18 cellular contexts compared by ENCODE assay signal in the genomic region with DNA sequence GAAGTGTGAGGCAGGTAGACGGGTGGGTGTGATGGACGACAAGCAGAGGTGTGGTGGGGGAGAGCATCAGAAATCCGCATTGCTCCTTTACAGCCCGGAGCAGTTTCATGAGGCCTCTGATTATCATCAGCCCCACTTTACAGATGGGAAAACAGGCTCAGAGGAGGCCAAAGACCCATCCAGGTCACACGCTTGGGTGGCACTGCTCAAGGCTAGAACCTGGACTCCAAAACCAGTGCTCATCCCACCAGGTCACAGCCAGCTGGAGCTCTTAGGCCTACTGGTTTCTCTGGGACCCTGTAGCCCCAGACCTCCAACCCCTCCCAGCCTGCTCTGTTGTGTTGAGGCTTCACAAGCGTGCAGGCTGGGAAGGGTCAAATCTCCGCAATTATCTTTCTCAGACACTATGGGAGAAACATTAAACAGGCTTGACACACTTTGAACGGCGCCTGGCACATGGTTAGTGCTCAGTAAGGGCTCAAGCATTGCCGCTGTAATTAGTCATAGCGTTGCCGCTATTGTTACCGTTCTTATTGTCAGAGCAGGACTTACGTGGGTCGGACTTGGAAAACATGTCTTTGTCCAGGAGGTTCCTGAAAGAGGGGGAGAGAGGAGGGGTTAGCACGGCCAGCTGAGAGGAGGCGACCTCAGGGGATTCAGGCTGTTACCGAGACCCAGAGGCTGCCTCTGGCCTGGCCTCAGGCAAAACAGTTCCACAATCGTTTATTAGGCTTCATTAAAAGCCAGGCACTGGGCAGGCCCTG. TPM values are rescaled to one million over a fixed set of nuclear protein-coding genes. Genes with fewer than 3 reads are reported as not detected.
DNase-seq lines count a peak whose midpoint lies in the region; ATAC-seq, FAIRE-seq and TF ChIP-seq lines count a peak whose summit lies in the region.
"Had no signal": no experiment of that assay in that cellular context is flagged by ENCODE, and none has a peak within 500 bp of the region (broad histone marks: within the 10 kb centered on the region; RNA-seq: fewer than 3 reads in every experiment).

No MANE protein-coding gene starts in this region.

- H3K27me3 ChIP-seq in HepG2 (ENCODE audit: control insufficient read depth in 1 of 2, insufficient read depth in 2 of 2, low read length in 2 of 2), result peaks cover 14 to 53% of the 10 kb centered on the region in 2 experiments; a peak in 4 of 5 replicates
- H3K27me3 ChIP-seq in stomach, result no peaks in the 10 kb centered on the region
- H3K27me3 ChIP-seq: Peyer's patch, sigmoid colon had no signal

- no peaks in the 10 kb centered on the region for H4K20me1 ChIP-seq in HepG2 (ENCODE audit: insufficient read depth, low read length)

- no peak overlapping the region for H3K27ac ChIP-seq in HepG2 (ENCODE audit: extremely low read length, insufficient read depth, low read length)
- H3K27ac ChIP-seq in stomach, result peak overlapping the region in 3 of 5 donors; percentile 41 to 48 (median 48)

- CTCF ChIA-PET in HepG2 (lab: Yijun Ruan, JAX; ENCODE audit: low intra/inter-chr PET ratio, low total read pairs), result no interaction called here

- H3K9me3 ChIP-seq in HepG2 (ENCODE audit: low read length) (no peaks in the 10 kb centered on the region), stomach (no peaks in the 10 kb centered on the region)
- H3K9me3 ChIP-seq: Peyer's patch, sigmoid colon had no signal

- peak overlapping the region; percentile 21; the same call in 1 of the 2 replicates for H3K4me2 ChIP-seq in HepG2 (ENCODE audit: low read depth, low read length)

- no peak overlapping the region for H3K9ac ChIP-seq in HepG2 (ENCODE audit: insufficient read depth, low read depth, low read length)

- WGBS in HepG2 (ENCODE audit: low lambda C conversion rate), result 48% methylated on average over 19 of the region's 19 CpGs
- WGBS in stomach, 5 donors, result 75 to 79% (median 78%) methylated on average over 19 of the region's 19 CpGs

- TF ChIP-seq EP300 in HepG2 (IDR thresholded peaks at IDR 0.05; ENCODE audit: low read depth in 2 of 2, low read length in 2 of 2), result no peak
- no peak for TF ChIP-seq EP300 in HepG2 (CRISPR knock-in tag; IDR thresholded peaks at IDR 0.05; ENCODE audit: borderline replicate concordance)
- TF ChIP-seq EP300 in stomach (IDR thresholded peaks at IDR 0.05), result no peak

- H3K79me2 ChIP-seq in HepG2 (ENCODE audit: insufficient read depth, low read length), result no peaks in the 10 kb centered on the region

- H3K4me3 ChIP-seq in HepG2 (replicated peaks in 1 of 3; ENCODE audit: insufficient read depth in 1 of 3, low read depth in 2 of 3, low read length in 3 of 3) (no peak overlapping the region), stomach (no peak overlapping the region)
- H3K4me3 ChIP-seq: GM12878, Peyer's patch, sigmoid colon had no signal

- no peak for TF ChIP-seq RAD21 in HepG2 (CRISPR knock-in tag; IDR thresholded peaks at IDR 0.05)

- TF ChIP-seq POLR2A in HepG2 (IDR thresholded peaks at IDR 0.05; ENCODE audit: insufficient read depth in 1 of 2, low read depth in 2 of 2, low read length in 2 of 2) (no peak), stomach (IDR thresholded peaks at IDR 0.05) (no peak)

- no peak for TF ChIP-seq CTCF in HepG2 (CRISPR knock-in tag; IDR thresholded peaks at IDR 0.05)
- TF ChIP-seq CTCF in stomach (IDR thresholded peaks at IDR 0.05), result no peak
- no peak for TF ChIP-seq CTCF in omental fat pad (IDR thresholded peaks at IDR 0.05)
- no peak for TF ChIP-seq CTCF in GM10266 (IDR thresholded peaks at IDR 0.05; ENCODE audit: control insufficient read depth, insufficient read depth, low read depth, missing control alignments)

- H2AFZ ChIP-seq in HepG2 (ENCODE audit: low read length), result no peak overlapping the region

- intact Hi-C loops in HepG2 (cut with micrococcal nuclease; ENCODE audit: unreplicated experiment), result no loop called here
- intact Hi-C loops in stomach (cut with DNase I; ENCODE audit: low total_unique reads), result no loop called here

- FAIRE-seq in HepG2 (lab: Jason Lieb, UNC), result no peak
- FAIRE-seq: GM12878, islet of Langerhans had no signal

- H3K36me3 ChIP-seq in HepG2 (replicated peaks in 1 of 2; ENCODE audit: control insufficient read depth in 1 of 2, insufficient read depth in 2 of 2, low read length in 2 of 2), result no peaks in the 10 kb centered on the region
- H3K36me3 ChIP-seq in stomach, result no peaks in the 10 kb centered on the region
- H3K36me3 ChIP-seq: Peyer's patch, sigmoid colon had no signal

- no TSS peak for BruUV-seq in HepG2 (replicated peaks; lab: Mats Ljungman, UMichigan)

- in situ Hi-C loops in HepG2 (cut with HindIII; ENCODE audit: extremely low pct_ligation_motif_present, low pct_unique_long_range_greater_than_20kb), result no loop called here

- POLR2A ChIA-PET in HepG2 (lab: Yijun Ruan, JAX), result no interaction called here

- DNase-seq in NCI-H2227 treated with DMSO at 0.1 percent for 48 hours (lab: John Stamatoyannopoulos, UW) (peak; percentile 25), dermis microvascular lymphatic vessel endothelial cell (ENCODE audit: low read depth in 2 of 2) (peak; percentile 20 to 99), HepG2 (ENCODE audit: low spot score) (no peak), stomach (no peak), omental fat pad (ENCODE audit: low spot score) (no peak), GM10266 (ENCODE audit: extremely low spot score) (no peak)
- no peak for DNase-seq in central memory CD4-positive, alpha-beta T cell
- DNase-seq: activated B cell treated with CpG ODN at 0.5 μM for 24 hours; activated naive CD8-positive, alpha-beta T cell treated with anti-CD3 and anti-CD28 coated beads, Interleukin-2, amount 10 ng/mL, durations not matched to agents 7 days and 5 days; foreskin melanocyte; MV-4-11; NCI-H510A; Peyer's patch; sigmoid colon; stimulated activated CD4-positive, alpha-beta T cell treated with anti-CD3 and anti-CD28 coated beads, Interleukin-4, amount 100 ng/mL, for 4 hours had no signal

- no peak for ATAC-seq in HepG2
- no peak for ATAC-seq in omental fat pad (ENCODE audit: low FRiP score)
- ATAC-seq: GM12878; stimulated activated memory B cell treated with anti-CD40 and anti-IgM and Interleukin-4, amounts not matched to agents 10 μg/mL and 1 μg/mL and 100 μg/mL, for 72 hours had no signal

- H3K4me1 ChIP-seq in HepG2 (ENCODE audit: insufficient read depth, low read length) (peaks cover 100% of the 10 kb centered on the region), stomach (peaks cover 0 to 12% (median 3%) of the 10 kb centered on the region in 4 donors)
- H3K4me1 ChIP-seq: Peyer's patch had no signal

RNA-seq across cellular contexts. Expression of a gene that starts 16.6 kb away (rescaled TPM):
- total RNA-seq in dermis microvascular lymphatic vessel endothelial cell, result 5.0 and 6.7 TPM in 2 replicates
- not detected in 2 replicates for total RNA-seq in HepG2 (2016; rRNA removed; fragmentation: Illumina TruSeq; extraction: Trizol)
- not detected in 2 replicates for total RNA-seq in HepG2 (2016; cell fraction: cytosol; rRNA removed; fragmentation: Illumina TruSeq; extraction: Trizol; ENCODE audit: low read depth)
- not detected in 2 replicates for total RNA-seq in HepG2 (2016; cell fraction: insoluble cytoplasmic fraction; rRNA removed; fragmentation: Illumina TruSeq; extraction: Trizol)
- total RNA-seq in HepG2 (2016; cell fraction: membrane; rRNA removed; fragmentation: Illumina TruSeq; extraction: Trizol), result not detected in 2 replicates
- not detected in 2 replicates for total RNA-seq in HepG2 (2016; cell fraction: nucleus; rRNA removed; fragmentation: Illumina TruSeq; extraction: Trizol)
- polyA plus RNA-seq in HepG2 (2011; rRNA removed), result 0.10 and 0.16 TPM in 2 replicates
- polyA plus RNA-seq in HepG2 (2011; cell fraction: cytosol; rRNA removed), result 0.15 TPM in 1 of 2 replicates, not detected in the other
- polyA plus RNA-seq in HepG2 (2011; cell fraction: nucleus; rRNA removed), result 0.36 and 0.40 TPM in 2 replicates
- polyA plus RNA-seq in HepG2 (2012), result 0.05 and 0.16 TPM in 2 replicates
- not detected in 2 replicates for polyA plus RNA-seq in HepG2 (2016; cell fraction: cytosol; fragmentation: Illumina TruSeq; extraction: Trizol; ENCODE audit: low read depth)
- not detected in 2 replicates for polyA plus RNA-seq in HepG2 (2016; cell fraction: insoluble cytoplasmic fraction; fragmentation: Illumina TruSeq; extraction: Trizol; ENCODE audit: low read depth)
- polyA plus RNA-seq in HepG2 (2016; cell fraction: membrane; fragmentation: Illumina TruSeq; extraction: Trizol; ENCODE audit: low read depth), result not detected in 2 replicates
- polyA plus RNA-seq in HepG2 (2016; cell fraction: nucleus; fragmentation: Illumina TruSeq; extraction: Trizol; ENCODE audit: insufficient read depth, low read depth), result not detected in 2 replicates
- polyA minus RNA-seq in HepG2 (2011; rRNA and poly(A)+ RNA removed; ENCODE audit: low replicate concordance), result 0.26 TPM in 1 of 2 replicates, not detected in the other
- polyA minus RNA-seq in HepG2 (2011; cell fraction: cytosol; rRNA and poly(A)+ RNA removed), result not detected in 2 replicates
- not detected in 2 replicates for polyA minus RNA-seq in HepG2 (2011; cell fraction: nucleus; rRNA and poly(A)+ RNA removed)
- 10 to 100 TPM in 2 of 5 donors, 1 to 10 TPM in 2, not detected in 1; 1.2 to 15.9 (median 6.7) TPM for total RNA-seq in stomach
- 1 to 10 TPM; 1.5 to 2.4 (median 1.7) TPM for polyA plus RNA-seq in stomach
- 10 to 100 TPM in 1 of 4 donors, 1 to 10 TPM in 2, under 1 TPM in 1; 0.47 to 20.3 (median 7.6) TPM for total RNA-seq in omental fat pad

RNA-seq across cellular contexts. Expression of a gene that starts 51.9 kb away (rescaled TPM):
- total RNA-seq in dermis microvascular lymphatic vessel endothelial cell (20.9 and 22.2 TPM in 2 replicates), HepG2 (2016; rRNA removed; fragmentation: Illumina TruSeq; extraction: Trizol) (144 and 202 TPM in 2 replicates), stomach (10 to 100 TPM in 2 of 5 donors, 1 to 10 TPM in 1, under 1 TPM in 1, not detected in 1; 0.87 to 19.6 (median 7.8) TPM), omental fat pad (10 to 100 TPM; 17.5 to 31.6 (median 20.9) TPM)
- 18.7 and 21.1 TPM in 2 replicates for total RNA-seq in HepG2 (2016; cell fraction: cytosol; rRNA removed; fragmentation: Illumina TruSeq; extraction: Trizol; ENCODE audit: low read depth)
- total RNA-seq in HepG2 (2016; cell fraction: insoluble cytoplasmic fraction; rRNA removed; fragmentation: Illumina TruSeq; extraction: Trizol), result 144 and 223 TPM in 2 replicates
- 75.0 TPM in 2 replicates for total RNA-seq in HepG2 (2016; cell fraction: membrane; rRNA removed; fragmentation: Illumina TruSeq; extraction: Trizol)
- total RNA-seq in HepG2 (2016; cell fraction: nucleus; rRNA removed; fragmentation: Illumina TruSeq; extraction: Trizol), result 60.3 and 65.1 TPM in 2 replicates
- polyA plus RNA-seq in HepG2 (2011; rRNA removed) (59.0 and 74.2 TPM in 2 replicates), stomach (10 to 100 TPM; 17.1 to 33.7 (median 18.4) TPM)
- 53.5 and 73.2 TPM in 2 replicates for polyA plus RNA-seq in HepG2 (2011; cell fraction: cytosol; rRNA removed)
- polyA plus RNA-seq in HepG2 (2011; cell fraction: nucleus; rRNA removed), result 9.9 and 13.8 TPM in 2 replicates
- polyA plus RNA-seq in HepG2 (2012), result 62.2 and 66.4 TPM in 2 replicates
- polyA plus RNA-seq in HepG2 (2016; cell fraction: cytosol; fragmentation: Illumina TruSeq; extraction: Trizol; ENCODE audit: low read depth), result 20.3 and 21.1 TPM in 2 replicates
- polyA plus RNA-seq in HepG2 (2016; cell fraction: insoluble cytoplasmic fraction; fragmentation: Illumina TruSeq; extraction: Trizol; ENCODE audit: low read depth), result 209 and 228 TPM in 2 replicates
- polyA plus RNA-seq in HepG2 (2016; cell fraction: membrane; fragmentation: Illumina TruSeq; extraction: Trizol; ENCODE audit: low read depth), result 57.0 and 58.9 TPM in 2 replicates
- polyA plus RNA-seq in HepG2 (2016; cell fraction: nucleus; fragmentation: Illumina TruSeq; extraction: Trizol; ENCODE audit: insufficient read depth, low read depth), result 73.7 and 81.3 TPM in 2 replicates
- polyA minus RNA-seq in HepG2 (2011; rRNA and poly(A)+ RNA removed; ENCODE audit: low replicate concordance), result 69.1 and 72.7 TPM in 2 replicates
- polyA minus RNA-seq in HepG2 (2011; cell fraction: cytosol; rRNA and poly(A)+ RNA removed), result 31.7 and 39.2 TPM in 2 replicates
- polyA minus RNA-seq in HepG2 (2011; cell fraction: nucleus; rRNA and poly(A)+ RNA removed), result 17.1 and 20.0 TPM in 2 replicates

Comparison
In these comparisons a context has a peak if more than half of its experiments do, and no peak if none do; other contexts are left out.
1. DNase-seq: peak in NCI-H2227 treated with DMSO at 0.1 percent for 48 hours (single experiment) and dermis microvascular lymphatic vessel endothelial cell (2 of 2); none in HepG2 (single experiment), stomach (single experiment), omental fat pad (single experiment), GM10266 (single experiment) and central memory CD4-positive, alpha-beta T cell (single experiment).